In the genomic region with DNA sequence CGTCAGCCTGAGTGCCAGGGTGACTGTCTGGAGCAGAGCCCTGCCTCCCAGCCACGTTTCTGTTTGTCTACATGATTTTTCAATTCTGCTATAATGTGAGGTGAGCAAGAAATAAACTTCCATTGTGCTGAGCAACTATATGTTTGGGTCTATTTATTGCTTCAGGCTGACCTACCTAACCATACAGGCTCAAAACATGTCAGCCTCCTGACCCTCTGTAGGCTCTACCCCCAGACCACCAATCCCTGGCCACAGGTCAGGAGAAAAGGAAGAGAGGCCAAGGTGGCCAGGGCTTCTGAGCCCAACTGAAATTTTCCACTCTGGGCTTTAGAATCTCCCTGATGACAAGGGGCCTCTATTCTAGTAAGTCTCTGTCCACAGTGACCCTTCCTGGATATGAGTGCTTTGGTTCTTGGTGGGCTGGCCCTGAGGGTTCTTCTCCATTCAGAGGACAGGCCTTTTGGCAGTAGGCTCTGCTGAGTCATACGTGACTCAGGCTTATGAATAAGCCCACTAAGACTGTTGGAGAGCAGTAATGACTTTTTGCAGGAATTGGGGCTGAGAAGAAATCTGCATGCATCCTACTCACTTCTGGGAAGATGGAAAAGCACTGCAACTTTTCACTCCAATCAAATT, we compare ENCODE assay signal across 9 cellular contexts.
DNase-seq lines count a peak whose midpoint lies in the region; ATAC-seq and TF ChIP-seq lines count a peak whose summit lies in the region.
"Had no signal": no experiment of that assay in that cellular context is flagged by ENCODE, and none has a peak within 500 bp of the region (broad histone marks: within the 10 kb centered on the region; RNA-seq: fewer than 3 reads in every experiment).

No MANE protein-coding gene starts in this region.

- BruUV-seq in mammary epithelial cell (replicated peaks; lab: Mats Ljungman, UMichigan) = no TSS peak

- H4K20me1 ChIP-seq in mammary epithelial cell (ENCODE audit: insufficient read depth, low read length) = no peaks in the 10 kb centered on the region

- H3K9me3 ChIP-seq in BE2C = no peaks in the 10 kb centered on the region; the same call in 1 of the 2 replicates
- H3K9me3 ChIP-seq in mammary epithelial cell (replicated peaks; ENCODE audit: insufficient read depth, low read length) = no peaks in the 10 kb centered on the region
- H3K9me3 ChIP-seq: left ventricle myocardium inferior had no signal

- H3K4me2 ChIP-seq in mammary epithelial cell (ENCODE audit: insufficient read depth, low read depth, low read length) = peak overlapping the region; percentile 24

- CTCF ChIA-PET in mammary epithelial cell (lab: Charles Lee; ENCODE audit: low non-redundant PET) = no interaction called here

- H3K36me3 ChIP-seq in BE2C (no peaks in the 10 kb centered on the region), mammary epithelial cell (ENCODE audit: insufficient read depth, low read length) (no peaks in the 10 kb centered on the region)
- H3K36me3 ChIP-seq: left ventricle myocardium inferior had no signal

- dilution Hi-C loops in mammary epithelial cell (cut with HindIII; ENCODE audit: low sequenced_read_pairs) = no loop called here

- intact Hi-C loops in mammary epithelial cell (cut with micrococcal nuclease) = no loop called here

- ATAC-seq in GM21786 (IDR thresholded peaks at IDR 0.05; ENCODE audit: unreplicated experiment) (no peak), HG02759 (IDR thresholded peaks at IDR 0.05; ENCODE audit: unreplicated experiment) (no peak), GM21723 (IDR thresholded peaks at IDR 0.05; ENCODE audit: unreplicated experiment) (no peak)

- peak; percentile 51 for DNase-seq in BE2C
- peak; percentile 99 for DNase-seq in M059J (ENCODE audit: low read depth)
- DNase-seq in mammary epithelial cell = peak; percentile 95
- peak; percentile 11 for DNase-seq in midbrain (lab: John Stamatoyannopoulos, UW)
- DNase-seq in D341Med (ENCODE audit: low spot score) = no peak
- DNase-seq: left ventricle myocardium inferior had no signal

- H3K9ac ChIP-seq in mammary epithelial cell (ENCODE audit: insufficient read depth, low read length) = no peak overlapping the region

- no peak overlapping the region for H3K4me3 ChIP-seq in BE2C (ENCODE audit: low read depth, low read length)
- no peak overlapping the region for H3K4me3 ChIP-seq in mammary epithelial cell (replicated peaks in 1 of 3; ENCODE audit: insufficient read depth in 1 of 3, low read depth in 2 of 3, low read length in 3 of 3)
- H3K4me3 ChIP-seq: left ventricle myocardium inferior had no signal

- H3K27ac ChIP-seq in mammary epithelial cell (ENCODE audit: insufficient read depth, low read depth, low read length) = peak overlapping the region; percentile 64
- H3K27ac ChIP-seq: left ventricle myocardium inferior had no signal

- TF ChIP-seq CTCF in BE2C (IDR thresholded peaks at IDR 0.05; ENCODE audit: low read depth, low read length) (no peak), mammary epithelial cell (conservative IDR thresholded peaks at IDR 0.05 in 1 of 2, IDR thresholded peaks at IDR 0.05 in 1 of 2; ENCODE audit: extremely low read depth in 1 of 2, insufficient read depth in 1 of 2, low read depth in 1 of 2, low read length in 2 of 2) (no peak)

- WGBS in mammary epithelial cell (ENCODE audit: low coverage, missing lambda C conversion rate) = 13% methylated on average over 3 of the region's 3 CpGs

- no peaks in the 10 kb centered on the region for H3K79me2 ChIP-seq in mammary epithelial cell (ENCODE audit: insufficient read depth, low read length)

- in situ Hi-C loops in mammary epithelial cell (cut with MboI; ENCODE audit: low sequenced_read_pairs in 2 of 2) = no loop called here

- peak overlapping the region; percentile 66 for H2AFZ ChIP-seq in mammary epithelial cell (ENCODE audit: low read depth, low read length)

- H3K4me1 ChIP-seq in BE2C (peaks cover 12% of the 10 kb centered on the region), mammary epithelial cell (ENCODE audit: insufficient read depth, low read length) (peaks cover 21% of the 10 kb centered on the region)

- no peaks in the 10 kb centered on the region for H3K27me3 ChIP-seq in BE2C
- H3K27me3 ChIP-seq in mammary epithelial cell (ENCODE audit: insufficient read depth, low read length) = no peaks in the 10 kb centered on the region
